25 cellular contexts compared by ENCODE assay signal in the genomic region with DNA sequence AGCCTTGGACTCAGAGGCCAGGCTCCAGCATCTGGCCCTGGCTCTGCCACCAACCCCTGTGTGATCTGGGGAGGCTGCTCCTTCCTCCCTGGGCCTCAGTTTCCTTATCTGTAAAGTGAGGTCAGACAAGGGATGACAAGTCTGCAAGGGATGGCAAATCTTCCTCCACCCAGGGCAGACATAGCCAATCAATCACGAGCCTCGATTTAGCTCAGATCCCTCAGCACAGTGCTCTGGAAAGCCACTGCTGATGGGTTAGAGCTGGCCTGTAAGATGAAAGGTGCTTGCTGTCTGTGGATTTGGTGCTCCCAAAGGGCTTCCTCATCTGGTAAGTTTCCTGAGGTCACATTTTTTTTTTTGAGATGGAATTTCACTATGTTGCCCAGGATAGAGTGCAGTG. TPM values are rescaled to one million over a fixed set of nuclear protein-coding genes. Genes with fewer than 3 reads are reported as not detected.
A peak's percentile ranks its signal among the peaks of the same experiment; 100 is the strongest.
DNase-seq lines count a peak whose midpoint lies in the region; ATAC-seq, FAIRE-seq and TF ChIP-seq lines count a peak whose summit lies in the region.
"Had no signal": no experiment of that assay in that cellular context is flagged by ENCODE, and none has a peak within 500 bp of the region (broad histone marks: within the 10 kb centered on the region; RNA-seq: fewer than 3 reads in every experiment).

No MANE protein-coding gene starts in this region.

- no peak overlapping the region for H3K4me3 Mint-ChIP-seq in activated naive CD8-positive, alpha-beta T cell treated with anti-CD3 and anti-CD28 coated beads for 36 hours
- H3K4me3 Mint-ChIP-seq in CD4-positive, alpha-beta T cell: no peak overlapping the region
- H3K4me3 Mint-ChIP-seq: B cell; CD8-positive, alpha-beta memory T cell had no signal

- H3K27me3 ChIP-seq in osteoblast (ENCODE audit: insufficient read depth, low read length): no peaks in the 10 kb centered on the region
- H3K27me3 ChIP-seq in CD4-positive, alpha-beta T cell (ENCODE audit: control insufficient read depth, insufficient read depth, low read length): no peaks in the 10 kb centered on the region
- H3K27me3 ChIP-seq: BLaER1 treated with 17β-estradiol and CSF1 and Interleukin-3, amounts not matched to agents 10 nM and 100 nM had no signal

- no peaks in the 10 kb centered on the region for H3K27me3 Mint-ChIP-seq in activated naive CD8-positive, alpha-beta T cell treated with anti-CD3 and anti-CD28 coated beads for 36 hours
- H3K27me3 Mint-ChIP-seq in CD4-positive, alpha-beta T cell: no peaks in the 10 kb centered on the region
- H3K27me3 Mint-ChIP-seq: CD4-positive, alpha-beta memory T cell had no signal

- H3K4me3 ChIP-seq in HEK293 (ENCODE audit: low read depth, low read length) (no peak overlapping the region), kidney (ENCODE audit: low read length in 2 of 2) (no peak overlapping the region), osteoblast (ENCODE audit: insufficient read depth, low read length) (no peak overlapping the region)
- H3K4me3 ChIP-seq: A549; BLaER1 treated with 17β-estradiol and CSF1 and Interleukin-3, amounts not matched to agents 10 nM and 100 nM; GM12878 had no signal

- no peaks in the 10 kb centered on the region for H3K9me3 ChIP-seq in HEK293 (ENCODE audit: control insufficient read depth, insufficient read depth, low read depth, low read length)
- H3K9me3 ChIP-seq in kidney (ENCODE audit: control insufficient read depth in 1 of 2, low read length in 2 of 2): peaks cover 0 to 1% of the 10 kb centered on the region in 2 donors
- H3K9me3 ChIP-seq in osteoblast (ENCODE audit: low read depth, low read length): no peaks in the 10 kb centered on the region
- H3K9me3 ChIP-seq in CD4-positive, alpha-beta T cell (ENCODE audit: control insufficient read depth, low read length): no peaks in the 10 kb centered on the region
- H3K9me3 ChIP-seq: A549; BLaER1 treated with 17β-estradiol and CSF1 and Interleukin-3, amounts not matched to agents 10 nM and 100 nM had no signal

- ATAC-seq in HG03520 (IDR thresholded peaks at IDR 0.05; ENCODE audit: unreplicated experiment): no peak
- no peak for ATAC-seq in CD4-positive, alpha-beta T cell (ENCODE audit: poor library complexity)

- TF ChIP-seq CTCF in HEK293 (tag by site-specific recombination; IDR thresholded peaks at IDR 0.05) (no peak), kidney (IDR thresholded peaks at IDR 0.05; ENCODE audit: borderline replicate concordance, extremely low read depth, insufficient read depth) (no peak), osteoblast (IDR thresholded peaks at IDR 0.05; ENCODE audit: extremely low read depth, low read depth, low read length) (no peak)
- TF ChIP-seq CTCF in CD4-positive, alpha-beta T cell (IDR thresholded peaks at IDR 0.05): no peak

- DNase-seq in kidney (peak; percentile 3), osteoblast (ENCODE audit: insufficient read length, low spot score, missing footprints) (peak; percentile 51)
- no peak for DNase-seq in activated naive CD8-positive, alpha-beta T cell treated with anti-CD3 and anti-CD28 coated beads for 36 hours
- no peak for DNase-seq in CD4-positive, alpha-beta T cell
- DNase-seq: AML-193; CD4-positive, alpha-beta memory T cell; CD8-positive, alpha-beta memory T cell; COR-L47; DMS 273 treated with DMSO at 0.1 percent for 48 hours; DMS153; DMS53; DMS79; DND-41; EL; GDM1 had no signal

- H3K9me3 Mint-ChIP-seq in activated naive CD8-positive, alpha-beta T cell treated with anti-CD3 and anti-CD28 coated beads for 36 hours: no peaks in the 10 kb centered on the region
- no peaks in the 10 kb centered on the region for H3K9me3 Mint-ChIP-seq in CD4-positive, alpha-beta T cell

- no peaks in the 10 kb centered on the region for H3K36me3 Mint-ChIP-seq in activated naive CD8-positive, alpha-beta T cell treated with anti-CD3 and anti-CD28 coated beads for 36 hours
- no peaks in the 10 kb centered on the region for H3K36me3 Mint-ChIP-seq in CD4-positive, alpha-beta T cell (ENCODE audit: low read depth)

- H3K27ac ChIP-seq in HEK293 (ENCODE audit: extremely low read depth, low read depth, low read length) (no peak overlapping the region), kidney (ENCODE audit: low read depth in 2 of 2, low read length in 2 of 2) (no peak overlapping the region), osteoblast (ENCODE audit: low read depth, low read length) (no peak overlapping the region)
- no peak overlapping the region for H3K27ac ChIP-seq in CD4-positive, alpha-beta T cell (ENCODE audit: low read depth, low read length)
- H3K27ac ChIP-seq: 22Rv1; A549; BLaER1 treated with 17β-estradiol and CSF1 and Interleukin-3, amounts not matched to agents 10 nM and 100 nM; C4-2B had no signal

- CTCF ChIA-PET in HEK293 (lab: Yijun Ruan, JAX): interaction anchor here (0.6 to 1.3 kb wide), 6 partner anchors 11 to 1337 kb away, joined by 3 to 5 read pairs (median 4); a partner anchor contains a TSS
- CTCF ChIA-PET in CD4-positive, alpha-beta T cell (lab: Charles Lee): interaction anchor here (0.7 to 1.0 kb wide), 2 partner anchors 47 to 55 kb away, joined by 3 read pairs; no protein-coding TSS in a partner anchor

- no peak overlapping the region for H2AFZ ChIP-seq in osteoblast (ENCODE audit: low read length)

- no peak overlapping the region for H3K9ac ChIP-seq in kidney (ENCODE audit: low read length in 2 of 2)
- H3K9ac ChIP-seq: BLaER1 treated with 17β-estradiol and CSF1 and Interleukin-3, amounts not matched to agents 10 nM and 100 nM had no signal

- intact Hi-C loops in kidney (cut with DNase I): no loop called here
- intact Hi-C loops in CD4-positive, alpha-beta T cell (cut with DNase I, micrococcal nuclease): no loop called here

- FAIRE-seq in kidney (lab: Jason Lieb, UNC): no peak
- FAIRE-seq: A549, GM12878, GM12892, GM18507 had no signal

- H3K27ac Mint-ChIP-seq in activated naive CD8-positive, alpha-beta T cell treated with anti-CD3 and anti-CD28 coated beads for 36 hours: no peak overlapping the region
- H3K27ac Mint-ChIP-seq in CD4-positive, alpha-beta T cell: no peak overlapping the region
- H3K27ac Mint-ChIP-seq: CD8-positive, alpha-beta memory T cell had no signal

- no peaks in the 10 kb centered on the region for H3K79me2 ChIP-seq in osteoblast (ENCODE audit: insufficient read depth, low read length)

- H4K20me1 ChIP-seq in osteoblast (ENCODE audit: insufficient read depth, low read length): no peaks in the 10 kb centered on the region

- POLR2A ChIA-PET in HEK293 (lab: Yijun Ruan, JAX): no interaction called here
- POLR2A ChIA-PET in CD4-positive, alpha-beta T cell (lab: Charles Lee): no interaction called here

- no peaks in the 10 kb centered on the region for H3K4me1 Mint-ChIP-seq in activated naive CD8-positive, alpha-beta T cell treated with anti-CD3 and anti-CD28 coated beads for 36 hours
- no peaks in the 10 kb centered on the region for H3K4me1 Mint-ChIP-seq in CD4-positive, alpha-beta T cell (ENCODE audit: low read depth)
- H3K4me1 Mint-ChIP-seq: B cell; CD4-positive, alpha-beta memory T cell; CD8-positive, alpha-beta memory T cell had no signal

- H3K36me3 ChIP-seq in HEK293 (ENCODE audit: control insufficient read depth in 2 of 2, insufficient read depth in 1 of 2, low read length in 2 of 2) (no peaks in the 10 kb centered on the region), kidney (ENCODE audit: control insufficient read depth in 1 of 2, insufficient read depth in 2 of 2, low read length in 2 of 2) (no peaks in the 10 kb centered on the region), osteoblast (ENCODE audit: insufficient read depth, low read length) (no peaks in the 10 kb centered on the region)

- no peak overlapping the region for H3K4me2 ChIP-seq in osteoblast (ENCODE audit: insufficient read depth, low read length)
- H3K4me2 ChIP-seq: A549; BLaER1 treated with 17β-estradiol and CSF1 and Interleukin-3, amounts not matched to agents 10 nM and 100 nM had no signal

- H3K4me1 ChIP-seq in HEK293 (ENCODE audit: control insufficient read depth, insufficient read depth, low read length): no peaks in the 10 kb centered on the region
- H3K4me1 ChIP-seq in kidney (ENCODE audit: control insufficient read depth in 1 of 2, insufficient read depth in 1 of 2, low read depth in 1 of 2, low read length in 2 of 2): no peaks in the 10 kb centered on the region
- H3K4me1 ChIP-seq in osteoblast (ENCODE audit: insufficient read depth, low read length): no peaks in the 10 kb centered on the region

TF ChIP-seq in HEK293, 187 proteins besides CTCF, POLR2A, EP300 and RAD21:
- TF ChIP-seq KLF8 (tag by site-specific recombination; IDR thresholded peaks at IDR 0.05) (no peak), ZBTB17 (tag by site-specific recombination; IDR thresholded peaks at IDR 0.05) (peak; percentile 66)
- TF ChIP-seq, protein P1, sequence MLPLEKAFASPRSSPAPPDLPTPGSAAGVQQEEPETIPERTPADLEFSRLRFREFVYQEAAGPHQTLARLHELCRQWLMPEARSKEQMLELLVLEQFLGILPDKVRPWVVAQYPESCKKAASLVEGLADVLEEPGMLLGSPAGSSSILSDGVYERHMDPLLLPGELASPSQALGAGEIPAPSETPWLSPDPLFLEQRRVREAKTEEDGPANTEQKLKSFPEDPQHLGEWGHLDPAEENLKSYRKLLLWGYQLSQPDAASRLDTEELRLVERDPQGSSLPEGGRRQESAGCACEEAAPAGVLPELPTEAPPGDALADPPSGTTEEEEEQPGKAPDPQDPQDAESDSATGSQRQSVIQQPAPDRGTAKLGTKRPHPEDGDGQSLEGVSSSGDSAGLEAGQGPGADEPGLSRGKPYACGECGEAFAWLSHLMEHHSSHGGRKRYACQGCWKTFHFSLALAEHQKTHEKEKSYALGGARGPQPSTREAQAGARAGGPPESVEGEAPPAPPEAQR (tag by site-specific recombination; IDR thresholded peaks at IDR 0.05): no peak

RNA-seq across cellular contexts. Expression of a gene that starts 20.2 kb away (rescaled TPM):
- total RNA-seq in kidney (12.5 TPM), osteoblast (0.72 and 1.5 TPM in 2 replicates)
- 1.1 TPM for polyA plus RNA-seq in kidney (ENCODE audit: insufficient read depth, low read depth, low replicate concordance)
- under 1 TPM; 0.85 to 0.88 TPM for total RNA-seq in activated naive CD8-positive, alpha-beta T cell treated with anti-CD3 and anti-CD28 coated beads for 36 hours
- 1 to 10 TPM; 4.2 to 4.6 TPM for total RNA-seq in CD4-positive, alpha-beta T cell

RNA-seq across cellular contexts. Expression of a gene that starts 29.7 kb away (rescaled TPM):
- 26.5 TPM for total RNA-seq in kidney
- polyA plus RNA-seq in kidney (ENCODE audit: insufficient read depth, low read depth, low replicate concordance): 39.7 TPM
- total RNA-seq in osteoblast: 15.9 and 17.0 TPM in 2 replicates
- total RNA-seq in activated naive CD8-positive, alpha-beta T cell treated with anti-CD3 and anti-CD28 coated beads for 36 hours: 1 to 10 TPM; 6.7 to 7.4 TPM
- total RNA-seq in CD4-positive, alpha-beta T cell: 1 to 10 TPM; 1.9 to 2.7 TPM

RNA-seq across cellular contexts. Expression of a gene that starts 48.4 kb away (rescaled TPM):
- total RNA-seq in kidney (113 TPM), osteoblast (58.6 and 59.5 TPM in 2 replicates)
- polyA plus RNA-seq in kidney (ENCODE audit: insufficient read depth, low read depth, low replicate concordance): 24.9 TPM
- 100 to 1,000 TPM; 141 TPM for total RNA-seq in activated naive CD8-positive, alpha-beta T cell treated with anti-CD3 and anti-CD28 coated beads for 36 hours
- 10 to 100 TPM; 41.6 to 42.8 TPM for total RNA-seq in CD4-positive, alpha-beta T cell

Comparison
In these comparisons a context has a peak if more than half of its experiments do, and no peak if none do; other contexts are left out.
1. DNase-seq: peak in kidney (single experiment) and osteoblast (single experiment); none in activated naive CD8-positive, alpha-beta T cell treated with anti-CD3 and anti-CD28 coated beads for 36 hours (single experiment) and CD4-positive, alpha-beta T cell (0 of 10).